15 cellular contexts compared by ENCODE assay signal in genomic region chr5:142334548-142334947, GRCh38. TPM values are rescaled to one million over a fixed set of nuclear protein-coding genes. Genes with fewer than 3 reads are reported as not detected.
DNase-seq lines count a peak whose midpoint lies in the region; ATAC-seq, FAIRE-seq and TF ChIP-seq lines count a peak whose summit lies in the region.
"Had no signal": no experiment of that assay in that cellular context is flagged by ENCODE, and none has a peak within 500 bp of the region (broad histone marks: within the 10 kb centered on the region; RNA-seq: fewer than 3 reads in every experiment).

No MANE protein-coding gene starts in this region.

- H2AFZ ChIP-seq in GM23338 = no peak overlapping the region

- H4K20me1 ChIP-seq in GM23338 (replicated peaks; ENCODE audit: insufficient read depth) = no peaks in the 10 kb centered on the region
- H4K20me1 ChIP-seq: BLaER1 treated with 17β-estradiol and CSF1 and Interleukin-3, amounts not matched to agents 10 nM and 100 nM had no signal

- H3K27ac Mint-ChIP-seq in GM23338 (no peak overlapping the region), WTC11 (no peak overlapping the region)
- H3K27ac Mint-ChIP-seq: B cell; CD8-positive, alpha-beta T cell; H9 had no signal

- peaks cover 28% of the 10 kb centered on the region for H3K4me1 Mint-ChIP-seq in GM23338
- peaks cover 37% of the 10 kb centered on the region for H3K4me1 Mint-ChIP-seq in WTC11
- H3K4me1 Mint-ChIP-seq: B cell had no signal

- H4K8ac ChIP-seq in mesendoderm (ENCODE audit: low read depth, low read length) = no peak overlapping the region

- FAIRE-seq in G401.6 (lab: Jason Lieb, UNC) = peak; percentile 63
- FAIRE-seq: H1 had no signal

- 0 out of 2 replicates have a peak, but pooled peaks cover 3% of the 10 kb centered on the region for H3F3A ChIP-seq in GM23338 (replicated peaks; ENCODE audit: low read depth)

- peak overlapping the region; percentile 74 for H2AK5ac ChIP-seq in mesendoderm (ENCODE audit: low read length)

- H4K5ac ChIP-seq in mesendoderm (ENCODE audit: low read length) = no peak overlapping the region

- H3K27me3 ChIP-seq in GM23338 (ENCODE audit: insufficient read depth) = no peaks in the 10 kb centered on the region
- no peaks in the 10 kb centered on the region for H3K27me3 ChIP-seq in mesendoderm (ENCODE audit: insufficient read depth, low read length, poor library complexity)
- H3K27me3 ChIP-seq: BLaER1 treated with 17β-estradiol and CSF1 and Interleukin-3, amounts not matched to agents 10 nM and 100 nM had no signal

- H3K4me3 Mint-ChIP-seq in GM23338 = no peak overlapping the region
- H3K4me3 Mint-ChIP-seq in WTC11 = no peak overlapping the region
- H3K4me3 Mint-ChIP-seq: B cell; CD8-positive, alpha-beta T cell; H9 had no signal

- H3K18ac ChIP-seq in mesendoderm (ENCODE audit: low read length) = peak overlapping the region; percentile 3

- no peak overlapping the region for H2BK15ac ChIP-seq in mesendoderm (replicated peaks; ENCODE audit: low read depth)

- H3K9me3 Mint-ChIP-seq in GM23338 (no peaks in the 10 kb centered on the region), WTC11 (no peaks in the 10 kb centered on the region)
- H3K9me3 Mint-ChIP-seq: CD8-positive, alpha-beta T cell; H9 had no signal

- H3K27ac ChIP-seq in GM23338 (ENCODE audit: low read depth) = no peak overlapping the region
- no peak overlapping the region for H3K27ac ChIP-seq in mesendoderm (ENCODE audit: low read depth, low read length)
- H3K27ac ChIP-seq: BLaER1 treated with 17β-estradiol and CSF1 and Interleukin-3, amounts not matched to agents 10 nM and 100 nM had no signal

- DNase-seq in GM23338 (ENCODE audit: low spot score) (no peak), WTC11 (ENCODE audit: low spot score) (no peak), mesendoderm (no peak), NCI-H1436 (lab: John Stamatoyannopoulos, UW) (no peak), sciatic nerve (ENCODE audit: low spot score) (no peak), inferior parietal cortex (ENCODE audit: extremely low spot score) (no peak), dermis blood vessel endothelial cell (no peak)
- DNase-seq: Calu3; CD8-positive, alpha-beta T cell; DMS79 treated with DMSO at 0.1 percent for 48 hours; H9 had no signal

- H3K56ac ChIP-seq in mesendoderm (ENCODE audit: low read length) = no peak overlapping the region

- H3K79me2 ChIP-seq in GM23338 (replicated peaks; ENCODE audit: insufficient read depth) (peaks cover 19% of the 10 kb centered on the region), mesendoderm (ENCODE audit: control insufficient read depth, insufficient read depth, low read length) (no peaks in the 10 kb centered on the region)

- H3K4me2 ChIP-seq in GM23338 = no peak overlapping the region
- no peak overlapping the region for H3K4me2 ChIP-seq in mesendoderm (ENCODE audit: low read length)
- H3K4me2 ChIP-seq: BLaER1 treated with 17β-estradiol and CSF1 and Interleukin-3, amounts not matched to agents 10 nM and 100 nM had no signal

- H2BK120ac ChIP-seq in mesendoderm (ENCODE audit: low read depth, low read length) = no peak overlapping the region

- TF ChIP-seq CTCF in GM23338 (conservative IDR thresholded peaks at IDR 0.05; ENCODE audit: low read depth in 2 of 2) (0 out of 4 replicates have a peak, but pooled peaks of 1 of the 2 experiments have one; percentile 2), WTC11 (IDR thresholded peaks at IDR 0.05) (no peak)

- no peak overlapping the region for H3K23ac ChIP-seq in mesendoderm (ENCODE audit: low read length)

- H3K79me1 ChIP-seq in mesendoderm (ENCODE audit: low read length) = peaks cover 3% of the 10 kb centered on the region

- peaks cover 11% of the 10 kb centered on the region for H3K4me1 ChIP-seq in GM23338 (ENCODE audit: insufficient read depth)
- peaks cover 5% of the 10 kb centered on the region for H3K4me1 ChIP-seq in mesendoderm (ENCODE audit: control insufficient read depth, low read depth, low read length)

- CTCF ChIA-PET in WTC11 (lab: Charles Lee) = interaction anchor here (1.4 kb wide), 1 partner anchor 17 kb away, joined by 3 read pairs; no protein-coding TSS in a partner anchor

- H3K4ac ChIP-seq in mesendoderm (ENCODE audit: low read depth, low read length) = no peak overlapping the region

- H3K4me3 ChIP-seq in GM23338 (no peak overlapping the region), mesendoderm (ENCODE audit: low read length) (no peak overlapping the region)
- H3K4me3 ChIP-seq: BLaER1 treated with 17β-estradiol and CSF1 and Interleukin-3, amounts not matched to agents 10 nM and 100 nM had no signal

- H3K36me3 Mint-ChIP-seq in GM23338 (ENCODE audit: low read depth) (peaks cover 9% of the 10 kb centered on the region; the same call in 2 of the 3 replicates), WTC11 (no peaks in the 10 kb centered on the region)
- H3K36me3 Mint-ChIP-seq: CD8-positive, alpha-beta T cell had no signal

- intact Hi-C loops in sciatic nerve (cut with DNase I) = no loop called here

- ATAC-seq in GM23338 (peak; percentile 41; the same call in 2 of the 3 replicates), WTC11 (peak; percentile 43; the same call in 1 of the 2 replicates), sciatic nerve (no peak)
- ATAC-seq: CD8-positive, alpha-beta T cell had no signal

- H2BK5ac ChIP-seq in mesendoderm (ENCODE audit: low read length) = no peak overlapping the region

- H3K9ac ChIP-seq in mesendoderm (ENCODE audit: low read length) = no peak overlapping the region
- H3K9ac ChIP-seq: BLaER1 treated with 17β-estradiol and CSF1 and Interleukin-3, amounts not matched to agents 10 nM and 100 nM had no signal

- H3K36me3 ChIP-seq in GM23338 (ENCODE audit: insufficient read depth) = peaks cover 6% of the 10 kb centered on the region; the same call in 1 of the 2 replicates
- no peaks in the 10 kb centered on the region for H3K36me3 ChIP-seq in mesendoderm (ENCODE audit: control insufficient read depth, insufficient read depth, low read length)

- H3K27me3 Mint-ChIP-seq in GM23338 (ENCODE audit: insufficient read depth, low read depth, poor library complexity) (no peaks in the 10 kb centered on the region), WTC11 (ENCODE audit: low read depth) (no peaks in the 10 kb centered on the region)

- H3K9me2 ChIP-seq in GM23338 (ENCODE audit: insufficient read depth) = peaks cover 6% of the 10 kb centered on the region

- POLR2A ChIA-PET in WTC11 (lab: Charles Lee) = interaction anchor here (0.6 to 1.2 kb wide), 2 partner anchors 9 to 22 kb away, joined by 3 to 5 read pairs; no protein-coding TSS in a partner anchor

TF ChIP-seq in GM23338, 12 proteins besides CTCF, POLR2A, EP300 and RAD21 (continues in another document):
- no peak for TF ChIP-seq CREB1 (CRISPR knock-in tag; IDR thresholded peaks at IDR 0.05; ENCODE audit: low read depth)
- no peak for TF ChIP-seq STAT1 (IDR thresholded peaks at IDR 0.05; ENCODE audit: unreplicated experiment)
- TF ChIP-seq, protein P1, sequence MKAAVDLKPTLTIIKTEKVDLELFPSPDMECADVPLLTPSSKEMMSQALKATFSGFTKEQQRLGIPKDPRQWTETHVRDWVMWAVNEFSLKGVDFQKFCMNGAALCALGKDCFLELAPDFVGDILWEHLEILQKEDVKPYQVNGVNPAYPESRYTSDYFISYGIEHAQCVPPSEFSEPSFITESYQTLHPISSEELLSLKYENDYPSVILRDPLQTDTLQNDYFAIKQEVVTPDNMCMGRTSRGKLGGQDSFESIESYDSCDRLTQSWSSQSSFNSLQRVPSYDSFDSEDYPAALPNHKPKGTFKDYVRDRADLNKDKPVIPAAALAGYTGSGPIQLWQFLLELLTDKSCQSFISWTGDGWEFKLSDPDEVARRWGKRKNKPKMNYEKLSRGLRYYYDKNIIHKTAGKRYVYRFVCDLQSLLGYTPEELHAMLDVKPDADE (IDR thresholded peaks at IDR 0.05) = no peak

TF ChIP-seq in WTC11, 78 proteins besides CTCF, POLR2A, EP300 and RAD21:
- TF ChIP-seq SP1 (CRISPR knock-in tag; conservative IDR thresholded peaks at IDR 0.05) (no peak), ZNF138 (CRISPR knock-in tag; conservative IDR thresholded peaks at IDR 0.05) (no peak), SMAD4 (CRISPR knock-in tag; IDR thresholded peaks at IDR 0.05) (no peak), ZNF416 (CRISPR knock-in tag; IDR thresholded peaks at IDR 0.05) (no peak), NFYB (CRISPR knock-in tag; conservative IDR thresholded peaks at IDR 0.05; ENCODE audit: low read depth) (no peak), ZNF121 (CRISPR knock-in tag; IDR thresholded peaks at IDR 0.05) (no peak), NR1H2 (CRISPR knock-in tag; IDR thresholded peaks at IDR 0.05) (no peak), ETV6 (CRISPR knock-in tag; IDR thresholded peaks at IDR 0.05) (no peak), CREB1 (CRISPR knock-in tag; IDR thresholded peaks at IDR 0.05) (no peak), ZBTB21 (CRISPR knock-in tag; IDR thresholded peaks at IDR 0.05; ENCODE audit: borderline replicate concordance) (no peak), GTF2I (CRISPR knock-in tag; conservative IDR thresholded peaks at IDR 0.05) (no peak), HMGA2 (CRISPR knock-in tag; IDR thresholded peaks at IDR 0.05) (no peak)
- TF ChIP-seq, protein P2, sequence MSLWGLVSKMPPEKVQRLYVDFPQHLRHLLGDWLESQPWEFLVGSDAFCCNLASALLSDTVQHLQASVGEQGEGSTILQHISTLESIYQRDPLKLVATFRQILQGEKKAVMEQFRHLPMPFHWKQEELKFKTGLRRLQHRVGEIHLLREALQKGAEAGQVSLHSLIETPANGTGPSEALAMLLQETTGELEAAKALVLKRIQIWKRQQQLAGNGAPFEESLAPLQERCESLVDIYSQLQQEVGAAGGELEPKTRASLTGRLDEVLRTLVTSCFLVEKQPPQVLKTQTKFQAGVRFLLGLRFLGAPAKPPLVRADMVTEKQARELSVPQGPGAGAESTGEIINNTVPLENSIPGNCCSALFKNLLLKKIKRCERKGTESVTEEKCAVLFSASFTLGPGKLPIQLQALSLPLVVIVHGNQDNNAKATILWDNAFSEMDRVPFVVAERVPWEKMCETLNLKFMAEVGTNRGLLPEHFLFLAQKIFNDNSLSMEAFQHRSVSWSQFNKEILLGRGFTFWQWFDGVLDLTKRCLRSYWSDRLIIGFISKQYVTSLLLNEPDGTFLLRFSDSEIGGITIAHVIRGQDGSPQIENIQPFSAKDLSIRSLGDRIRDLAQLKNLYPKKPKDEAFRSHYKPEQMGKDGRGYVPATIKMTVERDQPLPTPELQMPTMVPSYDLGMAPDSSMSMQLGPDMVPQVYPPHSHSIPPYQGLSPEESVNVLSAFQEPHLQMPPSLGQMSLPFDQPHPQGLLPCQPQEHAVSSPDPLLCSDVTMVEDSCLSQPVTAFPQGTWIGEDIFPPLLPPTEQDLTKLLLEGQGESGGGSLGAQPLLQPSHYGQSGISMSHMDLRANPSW (CRISPR knock-in tag; conservative IDR thresholded peaks at IDR 0.05; ENCODE audit: low read depth) = no peak

RNA-seq across cellular contexts. Expression of gene SPRY4, which starts 9.7 kb away (rescaled TPM):
- 177 and 240 TPM in 2 replicates for total RNA-seq in GM23338 (2014; rRNA removed; shearing (Covaris generic))
- 70.6 and 70.9 TPM in 2 replicates for polyA plus RNA-seq in GM23338 (2016; fragmentation: Nextera tagmentation; extraction: Ambion mirVana)
- total RNA-seq in WTC11 (2021) (99.6 to 140 TPM (median 103 TPM) in 3 replicates), sciatic nerve (59.3 TPM), dermis blood vessel endothelial cell (5.5 and 11.9 TPM in 2 replicates)
- 72.5 TPM for polyA plus RNA-seq in mesendoderm (2013, experiment 1 of 2)
- 71.1 TPM for polyA plus RNA-seq in mesendoderm (2013, experiment 2 of 2)
- total RNA-seq: B cell had no signal
